ENCODE assay signal across 21 cellular contexts in genomic region chr4:147198411-147199051, GRCh38.
A peak's percentile ranks its signal among the peaks of the same experiment; 100 is the strongest.
DNase-seq lines count a peak whose midpoint lies in the region; ATAC-seq and TF ChIP-seq lines count a peak whose summit lies in the region.
"Had no signal": no experiment of that assay in that cellular context is flagged by ENCODE, and none has a peak within 500 bp of the region (broad histone marks: within the 10 kb centered on the region; RNA-seq: fewer than 3 reads in every experiment).

No MANE protein-coding gene starts in this region.

- no peaks in the 10 kb centered on the region for H3K27me3 Mint-ChIP-seq in WTC11 (ENCODE audit: low read depth)

- DNase-seq in EL (peak; percentile 68), WTC11 (ENCODE audit: low spot score) (no peak), fibroblast of the aortic adventitia (ENCODE audit: low read depth) (peak; percentile 63), pulmonary artery endothelial cell (ENCODE audit: low read depth, low spot score) (peak; percentile 37), DMS79 (lab: John Stamatoyannopoulos, UW) (no peak)
- DNase-seq in activated CD4-positive, alpha-beta T cell treated with anti-CD3 and anti-CD28 coated beads for 48 hours = no peak
- DNase-seq: activated CD4-positive, CD25-positive, alpha-beta regulatory T cell treated with anti-CD3 and anti-CD28 coated beads, Interleukin-2, amount 50 U/mL, for 72 hours; activated CD8-positive, alpha-beta memory T cell treated with anti-CD3 and anti-CD28 coated beads for 24 hours; activated naive CD4-positive, alpha-beta T cell treated with anti-CD3 and anti-CD28 coated beads, Interleukin-2, amount 50 U/mL, for 16 hours; activated T-cell treated with anti-CD3 and anti-CD28 coated beads, Interleukin-2, amount 50 U/mL, for 4 hours; CD8-positive, alpha-beta memory T cell; H9; islet precursor cell; NCI-H524; pancreas; stimulated activated naive B cell treated with anti-CD40 and anti-IgM and Interleukin-4, amounts not matched to agents 10 μg/mL and 1 μg/mL and 100 μg/mL, for 72 hours had no signal

- peak; percentile 70 for ATAC-seq in WTC11
- no peak for ATAC-seq in GM19452 (IDR thresholded peaks at IDR 0.05; ENCODE audit: unreplicated experiment)
- ATAC-seq: activated T-cell treated with anti-CD3 and anti-CD28 coated beads, Interleukin-2, amount 50 U/mL, for 4 hours; pancreas; stimulated activated naive B cell treated with anti-CD40 and anti-IgM and Interleukin-4, amounts not matched to agents 10 μg/mL and 1 μg/mL and 100 μg/mL, for 72 hours had no signal

- H3K36me3 Mint-ChIP-seq in WTC11 = no peaks in the 10 kb centered on the region
- H3K36me3 Mint-ChIP-seq: CD8-positive, alpha-beta memory T cell; stimulated activated naive B cell treated with anti-CD40 and anti-IgM and Interleukin-4, amounts not matched to agents 10 μg/mL and 1 μg/mL and 100 μg/mL, for 72 hours had no signal

- H3K4me3 ChIP-seq in fibroblast of the aortic adventitia (ENCODE audit: low read depth, low read length) = no peak overlapping the region
- H3K4me3 ChIP-seq: coronary artery, hepatocyte, lung, pancreas, thoracic aorta had no signal

- CTCF ChIA-PET in WTC11 (lab: Charles Lee) = interaction anchor here (1.1 to 1.5 kb wide), 2 partner anchors 320 to 328 kb away, joined by 3 to 4 read pairs; no protein-coding TSS in a partner anchor

- peaks cover 32% of the 10 kb centered on the region for H3K4me1 Mint-ChIP-seq in WTC11
- H3K4me1 Mint-ChIP-seq: CD8-positive, alpha-beta memory T cell; stimulated activated naive B cell treated with anti-CD40 and anti-IgM and Interleukin-4, amounts not matched to agents 10 μg/mL and 1 μg/mL and 100 μg/mL, for 72 hours had no signal

- H3K9me3 Mint-ChIP-seq in WTC11 = no peaks in the 10 kb centered on the region
- H3K9me3 Mint-ChIP-seq: activated T-cell treated with anti-CD3 and anti-CD28 coated beads, Interleukin-2, amount 50 U/mL, for 4 hours; H9 had no signal

- no peak overlapping the region for H3K27ac Mint-ChIP-seq in WTC11
- H3K27ac Mint-ChIP-seq: CD8-positive, alpha-beta memory T cell; stimulated activated naive B cell treated with anti-CD40 and anti-IgM and Interleukin-4, amounts not matched to agents 10 μg/mL and 1 μg/mL and 100 μg/mL, for 72 hours had no signal

- POLR2A ChIA-PET in WTC11 (lab: Charles Lee) = no interaction called here

- no peak for TF ChIP-seq CTCF in WTC11 (IDR thresholded peaks at IDR 0.05)
- no peak for TF ChIP-seq CTCF in fibroblast of the aortic adventitia (IDR thresholded peaks at IDR 0.05; ENCODE audit: insufficient read depth, low read length)

- H3K4me3 Mint-ChIP-seq in WTC11 = no peak overlapping the region
- H3K4me3 Mint-ChIP-seq: activated T-cell treated with anti-CD3 and anti-CD28 coated beads, Interleukin-2, amount 50 U/mL, for 4 hours; CD8-positive, alpha-beta memory T cell; H9; stimulated activated naive B cell treated with anti-CD40 and anti-IgM and Interleukin-4, amounts not matched to agents 10 μg/mL and 1 μg/mL and 100 μg/mL, for 72 hours had no signal

TF ChIP-seq in WTC11, 78 proteins besides CTCF, POLR2A, EP300 and RAD21:
- TF ChIP-seq TEAD4 (CRISPR knock-in tag; IDR thresholded peaks at IDR 0.05) (peak; percentile 71; the same call in 1 of the 2 replicates), PREB (CRISPR knock-in tag; IDR thresholded peaks at IDR 0.05; ENCODE audit: borderline replicate concordance) (no peak)

Comparison
In these comparisons a context has a peak if more than half of its experiments do, and no peak if none do; other contexts are left out.
1. DNase-seq: peak in EL (single experiment), fibroblast of the aortic adventitia (single experiment) and pulmonary artery endothelial cell (single experiment); none in WTC11 (single experiment), activated CD4-positive, alpha-beta T cell treated with anti-CD3 and anti-CD28 coated beads for 48 hours (single experiment) and DMS79 (single experiment).